8 cellular contexts compared by ENCODE assay signal in the genomic region with DNA sequence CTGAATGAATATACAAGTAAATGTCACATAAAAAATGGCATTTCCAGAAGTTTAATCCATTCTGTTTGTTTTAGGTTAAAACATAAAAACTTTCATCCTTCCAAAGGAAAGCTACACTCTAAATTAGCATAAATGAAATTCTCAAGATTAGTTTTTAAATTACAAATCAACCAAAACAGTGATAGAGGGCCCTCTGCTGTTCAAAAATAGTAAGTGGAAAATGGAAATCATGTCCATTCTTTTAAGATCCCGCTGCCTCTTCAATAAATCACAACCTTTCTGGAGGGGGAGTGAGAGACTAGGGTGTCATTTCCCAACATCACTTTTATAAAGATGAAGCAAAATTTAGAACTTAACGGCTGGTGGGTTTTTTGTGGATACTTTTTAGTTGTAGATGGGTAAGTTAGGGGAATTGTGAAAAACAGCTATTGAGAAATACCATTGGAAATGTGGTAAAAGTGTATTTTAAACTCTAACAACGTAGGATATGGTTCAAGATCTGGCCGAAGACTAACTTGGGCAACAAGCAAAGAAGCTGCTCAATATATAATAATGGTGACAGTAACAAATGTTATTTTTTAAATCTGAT. TPM values are rescaled to one million over a fixed set of nuclear protein-coding genes. Genes with fewer than 3 reads are reported as not detected.
A peak's percentile ranks its signal among the peaks of the same experiment; 100 is the strongest.
DNase-seq lines count a peak whose midpoint lies in the region; ATAC-seq and TF ChIP-seq lines count a peak whose summit lies in the region.

No MANE protein-coding gene starts in this region.

- ATAC-seq in GM18502 (IDR thresholded peaks at IDR 0.05; ENCODE audit: poor library complexity, unreplicated experiment) (no peak), HG03025 (IDR thresholded peaks at IDR 0.05; ENCODE audit: low FRiP score, unreplicated experiment) (no peak)
- no peak for ATAC-seq in activated CD8-positive, alpha-beta memory T cell treated with anti-CD3 and anti-CD28 coated beads, Interleukin-2, amount 10 ng/mL, durations not matched to agents 7 days and 5 days

- H3K27me3 Mint-ChIP-seq in activated CD8-positive, alpha-beta memory T cell treated with anti-CD3 and anti-CD28 coated beads, Interleukin-2, amount 10 ng/mL, durations not matched to agents 7 days and 5 days, result peaks cover 12% of the 10 kb centered on the region

- H3K27ac Mint-ChIP-seq in activated CD8-positive, alpha-beta memory T cell treated with anti-CD3 and anti-CD28 coated beads, Interleukin-2, amount 10 ng/mL, durations not matched to agents 7 days and 5 days, result no peak overlapping the region

- H3K4me3 Mint-ChIP-seq in activated CD8-positive, alpha-beta memory T cell treated with anti-CD3 and anti-CD28 coated beads, Interleukin-2, amount 10 ng/mL, durations not matched to agents 7 days and 5 days, result no peak overlapping the region

- H3K36me3 Mint-ChIP-seq in activated CD8-positive, alpha-beta memory T cell treated with anti-CD3 and anti-CD28 coated beads, Interleukin-2, amount 10 ng/mL, durations not matched to agents 7 days and 5 days, result no peaks in the 10 kb centered on the region

- TF ChIP-seq CTCF in GM12864 (IDR thresholded peaks at IDR 0.05; ENCODE audit: low read depth, low read length, missing control alignments), result peak; percentile 33

- DNase-seq in AG08395 (ENCODE audit: low spot score) (peak; percentile 40), GM12864 (ENCODE audit: low read depth) (no peak), NCI-H748 treated with DMSO at 0.1 percent for 48 hours (lab: John Stamatoyannopoulos, UW) (peak; percentile 67), cerebellar cortex (ENCODE audit: low spot score) (peak; percentile 16), myocyte (ENCODE audit: low read depth) (peak; percentile 63)
- no peak for DNase-seq in activated CD8-positive, alpha-beta memory T cell treated with anti-CD3 and anti-CD28 coated beads, Interleukin-2, amount 10 ng/mL, durations not matched to agents 7 days and 5 days

- H3K4me3 ChIP-seq in GM12864 (ENCODE audit: low read depth, low read length), result no peak overlapping the region

- CTCF ChIA-PET in activated CD8-positive, alpha-beta memory T cell treated with anti-CD3 and anti-CD28 coated beads, Interleukin-2, amount 10 ng/mL, durations not matched to agents 7 days and 5 days (lab: Charles Lee), result interaction anchor here (0.6 to 4.0 kb wide), 19 partner anchors 10 to 1028 kb away, joined by 3 to 85 read pairs (median 4); no protein-coding TSS in a partner anchor

- H3K4me1 Mint-ChIP-seq in activated CD8-positive, alpha-beta memory T cell treated with anti-CD3 and anti-CD28 coated beads, Interleukin-2, amount 10 ng/mL, durations not matched to agents 7 days and 5 days, result peaks cover 18% of the 10 kb centered on the region

- no peaks in the 10 kb centered on the region for H3K9me3 Mint-ChIP-seq in activated CD8-positive, alpha-beta memory T cell treated with anti-CD3 and anti-CD28 coated beads, Interleukin-2, amount 10 ng/mL, durations not matched to agents 7 days and 5 days (ENCODE audit: low read depth)

RNA-seq across cellular contexts. Expression of gene DNAH7, which starts 1.7 kb away (rescaled TPM):
- 0.80 and 1.4 TPM in 2 replicates for total RNA-seq in myocyte
- polyA plus RNA-seq in myocyte (2012), result 0.26 TPM
- under 1 TPM in 1 of 2 experiments, not detected in 1; 0.20 TPM for total RNA-seq in activated CD8-positive, alpha-beta memory T cell treated with anti-CD3 and anti-CD28 coated beads, Interleukin-2, amount 10 ng/mL, durations not matched to agents 7 days and 5 days

Comparison
In these comparisons a context has a peak if more than half of its experiments do, and no peak if none do; other contexts are left out.
1. DNase-seq: peak in AG08395 (single experiment), NCI-H748 treated with DMSO at 0.1 percent for 48 hours (single experiment), cerebellar cortex (single experiment) and myocyte (single experiment); none in GM12864 (single experiment) and activated CD8-positive, alpha-beta memory T cell treated with anti-CD3 and anti-CD28 coated beads, Interleukin-2, amount 10 ng/mL, durations not matched to agents 7 days and 5 days (single experiment).